ENCODE assay signal across 20 cellular contexts in the genomic region with DNA sequence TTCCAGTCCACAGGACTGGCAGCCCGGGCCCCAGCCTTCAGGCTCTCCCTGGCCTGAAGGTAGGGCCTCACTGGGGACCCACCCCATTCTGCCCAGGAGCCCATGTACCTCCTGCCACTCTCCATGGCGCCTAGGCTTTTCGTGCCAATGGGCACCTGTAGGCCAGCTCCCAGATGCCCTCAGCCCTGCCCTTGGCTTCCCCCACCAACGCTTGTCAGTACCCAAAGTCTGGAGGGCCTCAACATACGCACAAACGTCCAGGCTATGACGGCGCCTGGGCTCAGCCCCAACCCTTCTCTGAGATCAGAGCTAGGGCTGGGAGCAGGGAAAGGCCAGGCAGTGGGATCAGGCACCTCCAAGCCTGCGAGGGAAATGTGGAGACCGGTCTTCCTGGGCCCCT.
"Had no signal": no experiment of that assay in that cellular context is flagged by ENCODE, and none has a peak within 500 bp of the region (broad histone marks: within the 10 kb centered on the region; RNA-seq: fewer than 3 reads in every experiment).

No MANE protein-coding gene starts in this region.

- H3K9me3 ChIP-seq: adrenal gland, SJCRH30 had no signal

- H3K4me1 ChIP-seq: adrenal gland, SJCRH30 had no signal

- H3K4me2 ChIP-seq: KMS-11 had no signal

- H3K9ac ChIP-seq: KMS-11 had no signal

- H3K4me3 ChIP-seq: adrenal gland, SJCRH30, SK-N-MC had no signal

- H3K27me3 ChIP-seq: adrenal gland had no signal

- H3K36me3 ChIP-seq: adrenal gland, SJCRH30, WERI-Rb-1 had no signal

- H3K27ac ChIP-seq: adrenal gland, KMS-11, SJCRH30, SK-N-MC, WERI-Rb-1 had no signal

- ATAC-seq: activated CD8-positive, alpha-beta T cell treated with anti-CD3 and anti-CD28 coated beads for 36 hours; activated naive CD4-positive, alpha-beta T cell treated with anti-CD3 and anti-CD28 coated beads, Interleukin-2, amount 50 U/mL, for 72 hours; Panc1 had no signal

- DNase-seq: activated CD4-positive, alpha-beta T cell treated with anti-CD3 and anti-CD28 coated beads, Interleukin-2, amount 10 ng/mL, durations not matched to agents 24 days and 14 days; activated CD4-positive, alpha-beta T cell treated with anti-CD3 and anti-CD28 coated beads, Interleukin-2, amount 50 U/mL, for 4 hours; activated CD4-positive, CD25-positive, alpha-beta regulatory T cell; activated CD8-positive, alpha-beta T cell treated with anti-CD3 and anti-CD28 coated beads for 36 hours; activated gamma-delta T cell; activated naive CD4-positive, alpha-beta T cell treated with anti-CD3 and anti-CD28 coated beads for 36 hours; activated T-cell treated with anti-CD3 and anti-CD28 coated beads, Interleukin-2, amount 50 U/mL, for 1 hour; adrenal gland; NCI-H1105; NCI-H1417 treated with DMSO at 0.1 percent for 48 hours; NCI-H2081 treated with DMSO at 0.1 percent for 48 hours; NCI-H524 treated with DMSO at 0.1 percent for 48 hours; SHP77; SJCRH30; T1000; WERI-Rb-1 had no signal
